ENCODE assay signal across 8 cellular contexts in genomic region chr1:145845144-145845513, GRCh38. TPM values are rescaled to one million over a fixed set of nuclear protein-coding genes. Genes with fewer than 3 reads are reported as not detected.
A peak's percentile ranks its signal among the peaks of the same experiment; 100 is the strongest.
DNase-seq lines count a peak whose midpoint lies in the region; ATAC-seq and TF ChIP-seq lines count a peak whose summit lies in the region.

No MANE protein-coding gene starts in this region.

- H3K4me3 ChIP-seq in A673 (ENCODE audit: low read depth, low read length, poor library complexity, severe bottlenecking) = peak overlapping the region; percentile 74
- H3K4me3 ChIP-seq in Peyer's patch = peak overlapping the region; percentile 48 to 82 (median 58)
- peak overlapping the region; percentile 69 for H3K4me3 ChIP-seq in fibroblast of the aortic adventitia (ENCODE audit: low read depth, low read length)
- H3K4me3 ChIP-seq in sigmoid colon = peak overlapping the region; percentile 33 to 61 (median 54)

- TF ChIP-seq CTCF in A673 (conservative IDR thresholded peaks at IDR 0.05; ENCODE audit: low read depth, low read length) = no peak
- no peak for TF ChIP-seq CTCF in Peyer's patch (IDR thresholded peaks at IDR 0.05)
- TF ChIP-seq CTCF in fibroblast of the aortic adventitia (IDR thresholded peaks at IDR 0.05; ENCODE audit: insufficient read depth, low read length) = no peak
- no peak for TF ChIP-seq CTCF in sigmoid colon (IDR thresholded peaks at IDR 0.05)

- POLR2A ChIA-PET in A673 (lab: Charles Lee; ENCODE audit: low non-redundant PET) = interaction anchor here (0.5 to 1.0 kb wide), 4 partner anchors 18 to 41 kb away, joined by 3 to 7 read pairs (median 4); partner anchors contain the start of genes POLR3C and RNF115

- no peak for TF ChIP-seq EP300 in sigmoid colon (IDR thresholded peaks at IDR 0.05)

- H3K4me1 ChIP-seq in A673 (ENCODE audit: insufficient read depth, low read length, poor library complexity, severe bottlenecking) (peaks cover 12% of the 10 kb centered on the region), Peyer's patch (peaks cover 0 to 15% (median 9%) of the 10 kb centered on the region in 4 donors), sigmoid colon (peaks cover 0 to 14% (median 13%) of the 10 kb centered on the region in 4 donors)

- 6 to 8% methylated on average over 4 of the region's 4 CpGs for WGBS in sigmoid colon, 2 donors

- DNase-seq in A673 (ENCODE audit: low spot score) (no peak), Peyer's patch (no peak), fibroblast of the aortic adventitia (ENCODE audit: low read depth) (no peak), sigmoid colon (no peak), HuH-7.5 (ENCODE audit: low spot score) (no peak), cerebellum (ENCODE audit: low spot score) (no peak)

- BruUV-seq in A673 (replicated peaks; lab: Mats Ljungman, UMichigan) = no TSS peak

- intact Hi-C loops in A673 (cut with micrococcal nuclease; ENCODE audit: unreplicated experiment) (loop anchor here (2.0 to 5.0 kb wide), 2 partner anchors 132 to 172 kb away; no protein-coding TSS in a partner anchor), sigmoid colon (cut with DNase I) (loop anchor here (2.0 to 10.0 kb wide), 3 partner anchors 60 to 168 kb away; partner anchors contain the start of gene ITGA10)

- H3K9me3 ChIP-seq in A673 (ENCODE audit: low read depth, low read length, poor library complexity, severe bottlenecking) = no peaks in the 10 kb centered on the region
- no peaks in the 10 kb centered on the region for H3K9me3 ChIP-seq in Peyer's patch
- H3K9me3 ChIP-seq in sigmoid colon = no peaks in the 10 kb centered on the region

- TF ChIP-seq POLR2A in Peyer's patch (IDR thresholded peaks at IDR 0.05) (no peak), sigmoid colon (IDR thresholded peaks at IDR 0.05) (no peak)

- H3K27me3 ChIP-seq in A673 (replicated peaks; ENCODE audit: insufficient read depth, low read depth, low read length, poor library complexity) (no peaks in the 10 kb centered on the region), Peyer's patch (no peaks in the 10 kb centered on the region), sigmoid colon (no peaks in the 10 kb centered on the region)

- peak overlapping the region; percentile 85 for H3K27ac ChIP-seq in A673 (ENCODE audit: low read depth, low read length, poor library complexity, severe bottlenecking)
- H3K27ac ChIP-seq in Peyer's patch = peak overlapping the region; percentile 57 to 82 (median 72)
- peak overlapping the region; percentile 75 to 85 (median 79) for H3K27ac ChIP-seq in sigmoid colon

- CTCF ChIA-PET in A673 (lab: Charles Lee) = interaction anchor here (0.6 to 2.9 kb wide), 8 partner anchors 12 to 167 kb away, joined by 3 to 25 read pairs (median 4); partner anchors contain the start of genes ANKRD34A, PIAS3 and POLR3GL

- peak; percentile 68 for ATAC-seq in GM18858 (IDR thresholded peaks at IDR 0.05; ENCODE audit: unreplicated experiment)
- ATAC-seq in HG03039 (IDR thresholded peaks at IDR 0.05; ENCODE audit: unreplicated experiment) = peak; percentile 29

- H3K36me3 ChIP-seq in A673 (ENCODE audit: insufficient read depth, low read length, poor library complexity, severe bottlenecking) (peaks cover 46% of the 10 kb centered on the region), Peyer's patch (peaks cover 0 to 50% (median 0%) of the 10 kb centered on the region in 3 donors), sigmoid colon (peaks cover 12 to 51% (median 18%) of the 10 kb centered on the region in 4 donors)

RNA-seq across cellular contexts. Expression of gene NUDT17, which starts 0.3 kb away (rescaled TPM):
- total RNA-seq in A673 (2021) (3.4 and 6.6 TPM in 2 replicates), Peyer's patch (1 to 10 TPM in 3 of 4 donors, not detected in 1; 1.9 to 2.3 (median 2.0) TPM), fibroblast of the aortic adventitia (ENCODE audit: low replicate concordance) (5.2 and 8.3 TPM in 2 replicates), sigmoid colon (1 to 10 TPM; 1.6 to 9.1 (median 2.8) TPM), cerebellum (4.5 TPM)
- polyA plus RNA-seq in sigmoid colon = 1 to 10 TPM in 2 of 3 donors, not detected in 1; 1.2 to 2.0 TPM

RNA-seq across cellular contexts. Expression of gene PIAS3, which starts 13.8 kb away (rescaled TPM):
- total RNA-seq in A673 (2021) (41.8 and 47.0 TPM in 2 replicates), Peyer's patch (10 to 100 TPM in 3 of 4 donors, 1 to 10 TPM in 1; 8.9 to 35.5 (median 17.2) TPM), fibroblast of the aortic adventitia (ENCODE audit: low replicate concordance) (6.4 and 24.6 TPM in 2 replicates), sigmoid colon (10 to 100 TPM; 17.5 to 37.9 (median 21.7) TPM), cerebellum (11.1 TPM)
- polyA plus RNA-seq in sigmoid colon = 10 to 100 TPM in 1 of 3 donors, 1 to 10 TPM in 2; 5.4 to 13.8 (median 5.5) TPM

RNA-seq across cellular contexts. Expression of gene POLR3C, which starts 21.1 kb away (rescaled TPM):
- total RNA-seq in A673 (2021) = 49.6 and 50.3 TPM in 2 replicates
- total RNA-seq in Peyer's patch = 10 to 100 TPM; 17.5 to 79.2 (median 34.5) TPM
- 58.6 and 163 TPM in 2 replicates for total RNA-seq in fibroblast of the aortic adventitia (ENCODE audit: low replicate concordance)
- 10 to 100 TPM; 18.3 to 37.7 (median 26.9) TPM for total RNA-seq in sigmoid colon
- polyA plus RNA-seq in sigmoid colon = 10 to 100 TPM in 2 of 3 donors, 1 to 10 TPM in 1; 9.0 to 16.1 (median 12.6) TPM
- total RNA-seq in cerebellum = 21.5 TPM

RNA-seq across cellular contexts. Expression of gene RNF115, which starts 21.2 kb away (rescaled TPM):
- total RNA-seq in A673 (2021) (15.3 and 18.0 TPM in 2 replicates), Peyer's patch (10 to 100 TPM; 10.2 to 31.4 (median 15.0) TPM), fibroblast of the aortic adventitia (ENCODE audit: low replicate concordance) (17.3 and 33.5 TPM in 2 replicates), sigmoid colon (10 to 100 TPM; 16.6 to 41.8 (median 23.1) TPM), cerebellum (31.2 TPM)
- 1 to 10 TPM; 3.0 to 4.7 (median 3.0) TPM for polyA plus RNA-seq in sigmoid colon

RNA-seq across cellular contexts. Expression of gene ANKRD35, which starts 40.5 kb away (rescaled TPM):
- total RNA-seq in A673 (2021) = not detected in 2 replicates
- total RNA-seq in Peyer's patch = 1 to 10 TPM in 2 of 4 donors, under 1 TPM in 1, not detected in 1; 0.85 to 7.4 (median 1.2) TPM
- 3.2 and 3.9 TPM in 2 replicates for total RNA-seq in fibroblast of the aortic adventitia (ENCODE audit: low replicate concordance)
- total RNA-seq in sigmoid colon = 10 to 100 TPM in 1 of 4 donors, 1 to 10 TPM in 3; 5.2 to 13.8 (median 8.3) TPM
- polyA plus RNA-seq in sigmoid colon = 1 to 10 TPM in 2 of 3 donors, under 1 TPM in 1; 0.46 to 2.1 (median 1.8) TPM
- 0.73 TPM for total RNA-seq in cerebellum
